Comparison of ENCODE assay signal across 21 cellular contexts in the genomic region with DNA sequence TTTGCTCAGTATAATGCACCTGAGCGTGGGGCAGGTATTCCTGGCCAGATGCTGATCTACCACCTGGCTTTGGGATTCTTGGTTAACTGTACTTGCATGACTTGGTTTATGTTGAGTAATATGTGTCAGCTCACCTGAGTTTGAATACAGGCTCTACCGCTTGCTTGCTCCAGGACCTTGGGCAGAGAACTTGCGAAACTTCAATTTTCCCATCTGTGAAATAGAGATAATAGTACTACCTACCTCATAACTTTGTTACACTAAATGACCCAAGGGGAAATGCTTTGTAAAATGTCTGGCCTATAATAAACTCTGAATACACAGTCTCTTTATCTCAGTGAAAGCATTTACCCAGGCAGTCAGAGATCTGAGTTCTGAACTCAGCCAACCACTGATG. TPM values are rescaled to one million over a fixed set of nuclear protein-coding genes. Genes with fewer than 3 reads are reported as not detected.
DNase-seq lines count a peak whose midpoint lies in the region; ATAC-seq, FAIRE-seq and TF ChIP-seq lines count a peak whose summit lies in the region.
"Had no signal": no experiment of that assay in that cellular context is flagged by ENCODE, and none has a peak within 500 bp of the region (broad histone marks: within the 10 kb centered on the region; RNA-seq: fewer than 3 reads in every experiment).

No MANE protein-coding gene starts in this region.

- peaks cover 12% of the 10 kb centered on the region for H3K4me1 ChIP-seq in astrocyte (ENCODE audit: insufficient read depth, low read length)
- H3K4me1 ChIP-seq in foreskin keratinocyte, result peaks cover 10% of the 10 kb centered on the region
- H3K4me1 ChIP-seq: neural progenitor cell had no signal

- no peak overlapping the region for H3K9ac ChIP-seq in astrocyte (ENCODE audit: low read length)
- H3K9ac ChIP-seq: neural progenitor cell had no signal

- no peak overlapping the region for H3K4me3 ChIP-seq in astrocyte (ENCODE audit: insufficient read depth, low read depth, low read length)
- H3K4me3 ChIP-seq: neural progenitor cell had no signal

- intact Hi-C loops in activated CD4-positive, alpha-beta T cell treated with anti-CD3 and anti-CD28 coated beads for 36 hours (cut with DNase I, micrococcal nuclease), result no loop called here
- intact Hi-C loops in activated T-helper 1 cell treated with anti-CD3 and anti-CD28 coated beads, Interleukin-12 subunit alpha, Interleukin-12 subunit beta, Interleukin-2, Interleukin-4 antibody, amounts not matched to agents 30 ng/mL and 10 ng/mL and 1 ng/mL, durations not matched to agents 14 hours and 24 hours and 36 hours (cut with micrococcal nuclease), result no loop called here

- no peak for FAIRE-seq in astrocyte (lab: Jason Lieb, UNC)

- no peaks in the 10 kb centered on the region for H3K9me3 ChIP-seq in astrocyte (ENCODE audit: insufficient read depth, low read depth, low read length)

- no peak overlapping the region for H2AFZ ChIP-seq in astrocyte (ENCODE audit: low read depth, low read length)
- H2AFZ ChIP-seq: neural progenitor cell had no signal

- no peaks in the 10 kb centered on the region for H3K36me3 ChIP-seq in astrocyte (ENCODE audit: insufficient read depth, low read length)
- H3K36me3 ChIP-seq: neural progenitor cell had no signal

- peaks cover 2% of the 10 kb centered on the region for H3K4me1 Mint-ChIP-seq in stimulated activated naive CD8-positive, alpha-beta T cell treated with anti-CD3 and anti-CD28 coated beads, Interleukin-15, Interleukin-2, amounts not matched to agents 100 ng/mL and 50 ng/mL, for 24 hours (ENCODE audit: low read depth)
- peaks cover 23% of the 10 kb centered on the region for H3K4me1 Mint-ChIP-seq in stimulated activated naive CD8-positive, alpha-beta T cell treated with anti-CD3 and anti-CD28 coated beads, Interleukin-15, amount 100 ng/mL, for 72 hours
- peaks cover 16% of the 10 kb centered on the region for H3K4me1 Mint-ChIP-seq in astrocyte (ENCODE audit: low read depth, unreplicated experiment)
- H3K4me1 Mint-ChIP-seq in activated CD4-positive, alpha-beta T cell treated with anti-CD3 and anti-CD28 coated beads for 36 hours, result peaks cover 8% of the 10 kb centered on the region
- H3K4me1 Mint-ChIP-seq in activated T-helper 1 cell treated with anti-CD3 and anti-CD28 coated beads, Interleukin-12 subunit alpha, Interleukin-12 subunit beta, Interleukin-2, Interleukin-4 antibody, amounts not matched to agents 30 ng/mL and 10 ng/mL and 1 ng/mL, durations not matched to agents 14 hours and 24 hours and 36 hours (ENCODE audit: low read depth), result no peaks in the 10 kb centered on the region
- H3K4me1 Mint-ChIP-seq: neural progenitor cell had no signal

- peak overlapping the region; percentile 70 for H3K27ac ChIP-seq in astrocyte (ENCODE audit: low read depth, low read length)
- no peak overlapping the region for H3K27ac ChIP-seq in foreskin keratinocyte
- peak overlapping the region; percentile 5 for H3K27ac ChIP-seq in temporal lobe (ENCODE audit: low read depth, low read length)
- H3K27ac ChIP-seq: neural progenitor cell had no signal

- TF ChIP-seq CTCF in astrocyte (IDR thresholded peaks at IDR 0.05; ENCODE audit: insufficient read depth, low read depth, low read length) (no peak), foreskin keratinocyte (conservative IDR thresholded peaks at IDR 0.05) (no peak)

- peak overlapping the region; percentile 38 for H3K27ac Mint-ChIP-seq in stimulated activated naive CD8-positive, alpha-beta T cell treated with anti-CD3 and anti-CD28 coated beads, Interleukin-15, Interleukin-2, amounts not matched to agents 100 ng/mL and 50 ng/mL, for 24 hours
- no peak overlapping the region for H3K27ac Mint-ChIP-seq in stimulated activated naive CD8-positive, alpha-beta T cell treated with anti-CD3 and anti-CD28 coated beads, Interleukin-15, amount 100 ng/mL, for 72 hours
- no peak overlapping the region for H3K27ac Mint-ChIP-seq in astrocyte (ENCODE audit: unreplicated experiment)
- H3K27ac Mint-ChIP-seq in activated CD4-positive, alpha-beta T cell treated with anti-CD3 and anti-CD28 coated beads for 36 hours, result no peak overlapping the region
- no peak overlapping the region for H3K27ac Mint-ChIP-seq in activated T-helper 1 cell treated with anti-CD3 and anti-CD28 coated beads, Interleukin-12 subunit alpha, Interleukin-12 subunit beta, Interleukin-2, Interleukin-4 antibody, amounts not matched to agents 30 ng/mL and 10 ng/mL and 1 ng/mL, durations not matched to agents 14 hours and 24 hours and 36 hours
- H3K27ac Mint-ChIP-seq: activated naive CD8-positive, alpha-beta T cell treated with anti-CD3 and anti-CD28 coated beads, Interleukin-2, amount 50 U/mL, for 24 hours; activated T-helper 17 cell treated with anti-CD3 and anti-CD28 coated beads, Interleukin-2, amount 50 U/mL, for 72 hours; neural progenitor cell had no signal

- no peak for ATAC-seq in stimulated activated naive CD8-positive, alpha-beta T cell treated with anti-CD3 and anti-CD28 coated beads, Interleukin-15, amount 100 ng/mL, for 72 hours
- ATAC-seq in foreskin keratinocyte (peak; percentile 10), GM19035 (IDR thresholded peaks at IDR 0.05; ENCODE audit: unreplicated experiment) (no peak)
- ATAC-seq in activated CD4-positive, alpha-beta T cell treated with anti-CD3 and anti-CD28 coated beads for 36 hours, result no peak
- ATAC-seq: activated CD4-positive, CD25-positive, alpha-beta regulatory T cell treated with anti-CD3 and anti-CD28 coated beads, Interleukin-2, amount 50 U/mL, for 24 hours; activated naive CD8-positive, alpha-beta T cell treated with anti-CD3 and anti-CD28 coated beads, Interleukin-2, amount 50 U/mL, for 24 hours; activated T-helper 17 cell treated with anti-CD3 and anti-CD28 coated beads, Interleukin-2, amount 50 U/mL, for 72 hours had no signal

- POLR2A ChIA-PET in activated CD4-positive, alpha-beta T cell treated with anti-CD3 and anti-CD28 coated beads for 36 hours (lab: Charles Lee), result no interaction called here

- H3K9me3 Mint-ChIP-seq in stimulated activated naive CD8-positive, alpha-beta T cell treated with anti-CD3 and anti-CD28 coated beads, Interleukin-15, Interleukin-2, amounts not matched to agents 100 ng/mL and 50 ng/mL, for 24 hours, result no peaks in the 10 kb centered on the region
- no peaks in the 10 kb centered on the region for H3K9me3 Mint-ChIP-seq in stimulated activated naive CD8-positive, alpha-beta T cell treated with anti-CD3 and anti-CD28 coated beads, Interleukin-15, amount 100 ng/mL, for 72 hours
- H3K9me3 Mint-ChIP-seq in astrocyte (ENCODE audit: unreplicated experiment), result no peaks in the 10 kb centered on the region
- H3K9me3 Mint-ChIP-seq in activated CD4-positive, alpha-beta T cell treated with anti-CD3 and anti-CD28 coated beads for 36 hours (ENCODE audit: low read depth), result no peaks in the 10 kb centered on the region
- no peaks in the 10 kb centered on the region for H3K9me3 Mint-ChIP-seq in activated T-helper 1 cell treated with anti-CD3 and anti-CD28 coated beads, Interleukin-12 subunit alpha, Interleukin-12 subunit beta, Interleukin-2, Interleukin-4 antibody, amounts not matched to agents 30 ng/mL and 10 ng/mL and 1 ng/mL, durations not matched to agents 14 hours and 24 hours and 36 hours
- H3K9me3 Mint-ChIP-seq: activated naive CD8-positive, alpha-beta T cell treated with anti-CD3 and anti-CD28 coated beads, Interleukin-2, amount 50 U/mL, for 24 hours; activated T-helper 17 cell treated with anti-CD3 and anti-CD28 coated beads, Interleukin-2, amount 50 U/mL, for 72 hours; CD4-positive, CD25-positive, alpha-beta regulatory T cell; neural progenitor cell had no signal

- peak overlapping the region; percentile 42 for H3K4me2 ChIP-seq in astrocyte (ENCODE audit: low read length)
- H3K4me2 ChIP-seq: neural progenitor cell had no signal

- CTCF ChIA-PET in activated CD4-positive, alpha-beta T cell treated with anti-CD3 and anti-CD28 coated beads for 36 hours (lab: Charles Lee), result interaction anchor here (1.0 kb wide), 1 partner anchor 44 kb away, joined by 3 read pairs; no protein-coding TSS in a partner anchor

- no peak for DNase-seq in stimulated activated naive CD8-positive, alpha-beta T cell treated with anti-CD3 and anti-CD28 coated beads, Interleukin-15, amount 100 ng/mL, for 72 hours
- DNase-seq in astrocyte (ENCODE audit: low read depth) (no peak), foreskin keratinocyte (no peak)
- DNase-seq in activated CD4-positive, alpha-beta T cell treated with anti-CD3 and anti-CD28 coated beads for 36 hours, result no peak
- no peak for DNase-seq in activated T-helper 1 cell treated with anti-CD3 and anti-CD28 coated beads, Interleukin-12 subunit alpha, Interleukin-12 subunit beta, Interleukin-2, Interleukin-4 antibody, amounts not matched to agents 30 ng/mL and 10 ng/mL and 1 ng/mL, durations not matched to agents 14 hours and 24 hours and 36 hours (ENCODE audit: low spot score)
- DNase-seq: activated naive CD8-positive, alpha-beta T cell treated with anti-CD3 and anti-CD28 coated beads, Interleukin-2, amount 50 U/mL, for 24 hours; CD4-positive, CD25-positive, alpha-beta regulatory T cell; central memory CD4-positive, alpha-beta T cell; DMS79; effector CD8-positive, alpha-beta T cell; NCI-H2081; NCI-H510A; Right ventricle myocardium superior; stimulated activated naive CD4-positive, alpha-beta T cell treated with Interleukin-2 at 50 U/mL for 16 hours; T-helper 1 cell had no signal

- H3K27me3 ChIP-seq in astrocyte (ENCODE audit: insufficient read depth, low read length), result no peaks in the 10 kb centered on the region
- H3K27me3 ChIP-seq in foreskin keratinocyte, result no peaks in the 10 kb centered on the region
- H3K27me3 ChIP-seq: neural progenitor cell had no signal

- peaks cover 14% of the 10 kb centered on the region for H4K20me1 ChIP-seq in astrocyte (ENCODE audit: insufficient read depth, low read length)

- H3K79me2 ChIP-seq in astrocyte (ENCODE audit: insufficient read depth, low read length), result peaks cover 5% of the 10 kb centered on the region

- no peak overlapping the region for H3K4me3 Mint-ChIP-seq in stimulated activated naive CD8-positive, alpha-beta T cell treated with anti-CD3 and anti-CD28 coated beads, Interleukin-15, Interleukin-2, amounts not matched to agents 100 ng/mL and 50 ng/mL, for 24 hours
- no peak overlapping the region for H3K4me3 Mint-ChIP-seq in stimulated activated naive CD8-positive, alpha-beta T cell treated with anti-CD3 and anti-CD28 coated beads, Interleukin-15, amount 100 ng/mL, for 72 hours
- no peak overlapping the region for H3K4me3 Mint-ChIP-seq in astrocyte (ENCODE audit: unreplicated experiment)
- no peak overlapping the region for H3K4me3 Mint-ChIP-seq in activated CD4-positive, alpha-beta T cell treated with anti-CD3 and anti-CD28 coated beads for 36 hours
- no peak overlapping the region for H3K4me3 Mint-ChIP-seq in activated T-helper 1 cell treated with anti-CD3 and anti-CD28 coated beads, Interleukin-12 subunit alpha, Interleukin-12 subunit beta, Interleukin-2, Interleukin-4 antibody, amounts not matched to agents 30 ng/mL and 10 ng/mL and 1 ng/mL, durations not matched to agents 14 hours and 24 hours and 36 hours
- H3K4me3 Mint-ChIP-seq: activated naive CD8-positive, alpha-beta T cell treated with anti-CD3 and anti-CD28 coated beads, Interleukin-2, amount 50 U/mL, for 24 hours; activated T-helper 17 cell treated with anti-CD3 and anti-CD28 coated beads, Interleukin-2, amount 50 U/mL, for 72 hours; CD4-positive, CD25-positive, alpha-beta regulatory T cell; neural progenitor cell had no signal

- no peaks in the 10 kb centered on the region for H3K27me3 Mint-ChIP-seq in stimulated activated naive CD8-positive, alpha-beta T cell treated with anti-CD3 and anti-CD28 coated beads, Interleukin-15, Interleukin-2, amounts not matched to agents 100 ng/mL and 50 ng/mL, for 24 hours
- no peaks in the 10 kb centered on the region for H3K27me3 Mint-ChIP-seq in stimulated activated naive CD8-positive, alpha-beta T cell treated with anti-CD3 and anti-CD28 coated beads, Interleukin-15, amount 100 ng/mL, for 72 hours
- H3K27me3 Mint-ChIP-seq in astrocyte (ENCODE audit: low read depth, unreplicated experiment), result no peaks in the 10 kb centered on the region
- H3K27me3 Mint-ChIP-seq in activated CD4-positive, alpha-beta T cell treated with anti-CD3 and anti-CD28 coated beads for 36 hours, result no peaks in the 10 kb centered on the region
- H3K27me3 Mint-ChIP-seq in activated T-helper 1 cell treated with anti-CD3 and anti-CD28 coated beads, Interleukin-12 subunit alpha, Interleukin-12 subunit beta, Interleukin-2, Interleukin-4 antibody, amounts not matched to agents 30 ng/mL and 10 ng/mL and 1 ng/mL, durations not matched to agents 14 hours and 24 hours and 36 hours (ENCODE audit: insufficient read depth), result no peaks in the 10 kb centered on the region
- H3K27me3 Mint-ChIP-seq: activated naive CD8-positive, alpha-beta T cell treated with anti-CD3 and anti-CD28 coated beads, Interleukin-2, amount 50 U/mL, for 24 hours; activated T-helper 17 cell treated with anti-CD3 and anti-CD28 coated beads, Interleukin-2, amount 50 U/mL, for 72 hours; CD4-positive, CD25-positive, alpha-beta regulatory T cell had no signal

- peaks cover 62% of the 10 kb centered on the region for H3K36me3 Mint-ChIP-seq in stimulated activated naive CD8-positive, alpha-beta T cell treated with anti-CD3 and anti-CD28 coated beads, Interleukin-15, Interleukin-2, amounts not matched to agents 100 ng/mL and 50 ng/mL, for 24 hours (ENCODE audit: low read depth)
- H3K36me3 Mint-ChIP-seq in astrocyte (ENCODE audit: low read depth, unreplicated experiment), result peaks cover 10% of the 10 kb centered on the region
- peaks cover 22% of the 10 kb centered on the region for H3K36me3 Mint-ChIP-seq in activated CD4-positive, alpha-beta T cell treated with anti-CD3 and anti-CD28 coated beads for 36 hours (ENCODE audit: low read depth)
- peaks cover 21% of the 10 kb centered on the region for H3K36me3 Mint-ChIP-seq in activated T-helper 1 cell treated with anti-CD3 and anti-CD28 coated beads, Interleukin-12 subunit alpha, Interleukin-12 subunit beta, Interleukin-2, Interleukin-4 antibody, amounts not matched to agents 30 ng/mL and 10 ng/mL and 1 ng/mL, durations not matched to agents 14 hours and 24 hours and 36 hours (ENCODE audit: low read depth)

RNA-seq across cellular contexts. Expression of gene SCAND1, which starts 51.8 kb away (rescaled TPM):
- 63.8 and 68.0 TPM in 2 replicates for total RNA-seq in astrocyte
- total RNA-seq in foreskin keratinocyte, result 37.6 and 40.5 TPM in 2 replicates
- 54.4 and 64.6 TPM in 2 replicates for polyA plus RNA-seq in foreskin keratinocyte
- 14.8 TPM for total RNA-seq in temporal lobe
- 10 to 100 TPM; 37.8 to 39.3 TPM for total RNA-seq in activated CD4-positive, alpha-beta T cell treated with anti-CD3 and anti-CD28 coated beads for 36 hours
- total RNA-seq in activated T-helper 1 cell treated with anti-CD3 and anti-CD28 coated beads, Interleukin-12 subunit alpha, Interleukin-12 subunit beta, Interleukin-2, Interleukin-4 antibody, amounts not matched to agents 30 ng/mL and 10 ng/mL and 1 ng/mL, durations not matched to agents 14 hours and 24 hours and 36 hours, result 39.7 and 41.2 TPM in 2 replicates
